In genomic region chr21:40043423-40043822, GRCh38 we compare ENCODE assay signal across 21 cellular contexts.
DNase-seq lines count a peak whose midpoint lies in the region; ATAC-seq and TF ChIP-seq lines count a peak whose summit lies in the region.
"Had no signal": no experiment of that assay in that cellular context is flagged by ENCODE, and none has a peak within 500 bp of the region (broad histone marks: within the 10 kb centered on the region; RNA-seq: fewer than 3 reads in every experiment).

No MANE protein-coding gene starts in this region.

- H3K4me3 ChIP-seq in heart left ventricle = no peak overlapping the region
- H3K4me3 ChIP-seq in WERI-Rb-1 (ENCODE audit: low read depth, low read length) = no peak overlapping the region
- H3K4me3 ChIP-seq in upper lobe of right lung = no peak overlapping the region
- H3K4me3 ChIP-seq: dorsolateral prefrontal cortex, gastroesophageal sphincter, smooth muscle cell, upper lobe of left lung had no signal

- no peaks in the 10 kb centered on the region for H3K4me1 ChIP-seq in heart left ventricle
- no peaks in the 10 kb centered on the region for H3K4me1 ChIP-seq in upper lobe of right lung
- H3K4me1 ChIP-seq: Caco-2, upper lobe of left lung had no signal

- DNase-seq in DMS153 (lab: John Stamatoyannopoulos, UW) (peak; percentile 32), DMS153 treated with DMSO at 0.1 percent for 48 hours (lab: John Stamatoyannopoulos, UW; ENCODE audit: unreplicated experiment) (no peak), heart left ventricle (no peak), cardiac septum (ENCODE audit: low spot score) (no peak), WERI-Rb-1 (no peak), upper lobe of right lung (no peak)
- no peak for DNase-seq in stimulated activated naive CD4-positive, alpha-beta T cell treated with Interleukin-2 at 50 U/mL for 16 hours (lab: John Stamatoyannopoulos, UW)
- DNase-seq in stimulated activated CD4-positive, alpha-beta T cell treated with anti-CD3 and anti-CD28 coated beads, Interleukin-1b, Interleukin-23, amount 100 ng/mL, for 48 hours = no peak
- DNase-seq: activated CD4-positive, alpha-beta T cell treated with anti-CD3 and anti-CD28 coated beads, Interleukin-2, amount 50 U/mL, for 4 hours; activated naive CD4-positive, alpha-beta T cell treated with Interleukin-2 at 50 U/mL for 16 hours; activated T-cell treated with anti-CD3 and anti-CD28 coated beads, Interleukin-2, amount 50 U/mL, for 24 hours; amygdala; Caco-2; dorsolateral prefrontal cortex; left colon; SIG-M5; stimulated activated CD4-positive, alpha-beta T cell treated with anti-CD3 and anti-CD28 coated beads, Interleukin-4, amount 100 ng/mL, for 24 hours; T-helper 1 cell had no signal

- no peaks in the 10 kb centered on the region for H3K27me3 ChIP-seq in heart left ventricle
- H3K27me3 ChIP-seq in WERI-Rb-1 (ENCODE audit: insufficient read depth, low read depth, severe bottlenecking) = no peaks in the 10 kb centered on the region
- H3K27me3 ChIP-seq in upper lobe of right lung = no peaks in the 10 kb centered on the region
- H3K27me3 ChIP-seq: gastroesophageal sphincter, upper lobe of left lung had no signal

- intact Hi-C loops in heart left ventricle (cut with DNase I) (loop anchor here in 5 of 10 donors (2.0 to 10.0 kb wide), 3 partner anchors 77 to 259 kb away; no protein-coding TSS in a partner anchor), cardiac septum (cut with DNase I) (no loop called here), upper lobe of right lung (cut with DNase I) (no loop called here)

- TF ChIP-seq CTCF in heart left ventricle (IDR thresholded peaks at IDR 0.05) = peak in 7 of 12 donors; percentile 5 to 28 (median 12)
- TF ChIP-seq CTCF in WERI-Rb-1 (IDR thresholded peaks at IDR 0.05; ENCODE audit: low read depth, low read length) = peak; percentile 31; the same call in 1 of the 2 replicates
- no peak for TF ChIP-seq CTCF in upper lobe of right lung (IDR thresholded peaks at IDR 0.05)

- no peak for TF ChIP-seq POLR2A in heart left ventricle (IDR thresholded peaks at IDR 0.05)

- no peak overlapping the region for H3K27ac ChIP-seq in heart left ventricle
- H3K27ac ChIP-seq in WERI-Rb-1 = no peak overlapping the region
- no peak overlapping the region for H3K27ac ChIP-seq in upper lobe of right lung
- H3K27ac ChIP-seq: dorsolateral prefrontal cortex, gastroesophageal sphincter, upper lobe of left lung had no signal

- no peaks in the 10 kb centered on the region for H3K9me3 ChIP-seq in heart left ventricle
- no peaks in the 10 kb centered on the region for H3K9me3 ChIP-seq in WERI-Rb-1 (ENCODE audit: severe bottlenecking)
- no peaks in the 10 kb centered on the region for H3K9me3 ChIP-seq in upper lobe of right lung
- H3K9me3 ChIP-seq: Caco-2, gastroesophageal sphincter, upper lobe of left lung had no signal

- no peaks in the 10 kb centered on the region for H3K36me3 ChIP-seq in heart left ventricle
- no peaks in the 10 kb centered on the region for H3K36me3 ChIP-seq in WERI-Rb-1
- H3K36me3 ChIP-seq in upper lobe of right lung = no peaks in the 10 kb centered on the region
- H3K36me3 ChIP-seq: gastroesophageal sphincter, upper lobe of left lung had no signal

- peak in 2 of 4 donors; percentile 52 to 53 for ATAC-seq in heart left ventricle
- peak; percentile 66 for ATAC-seq in upper lobe of right lung
- ATAC-seq: gastroesophageal sphincter, left colon had no signal

- WGBS in heart left ventricle, 4 donors = 49 to 50% (median 49%) methylated on average over 4 of the region's 4 CpGs
